In genomic region chr14:54310151-54310851, GRCh38 we compare ENCODE assay signal across 31 cellular contexts.
DNase-seq lines count a peak whose midpoint lies in the region; ATAC-seq and TF ChIP-seq lines count a peak whose summit lies in the region.
"Had no signal": no experiment of that assay in that cellular context is flagged by ENCODE, and none has a peak within 500 bp of the region (broad histone marks: within the 10 kb centered on the region; RNA-seq: fewer than 3 reads in every experiment).

No MANE protein-coding gene starts in this region.

- H3K4me2 ChIP-seq in HCT116 (ENCODE audit: low read length): peak overlapping the region; percentile 9; the same call in 1 of the 2 replicates

- TF ChIP-seq POLR2A in HCT116 (IDR thresholded peaks at IDR 0.05; ENCODE audit: borderline replicate concordance, extremely low read depth, insufficient read depth, insufficient read length): no peak

- CTCF ChIA-PET in HCT116 (lab: Charles Lee): no interaction called here

- no peaks in the 10 kb centered on the region for H3K79me2 ChIP-seq in HCT116 (ENCODE audit: insufficient read depth, low read length)

- no peaks in the 10 kb centered on the region for H3K36me3 ChIP-seq in HCT116 (ENCODE audit: control insufficient read depth in 1 of 2, insufficient read depth in 2 of 2, low read length in 2 of 2)
- no peaks in the 10 kb centered on the region for H3K36me3 ChIP-seq in RWPE2 (ENCODE audit: low read depth)
- H3K36me3 ChIP-seq: heart left ventricle had no signal

- peak overlapping the region; percentile 41; the same call in 1 of the 2 replicates for H3K27ac ChIP-seq in HCT116 (ENCODE audit: low read depth, low read length)
- peak overlapping the region; percentile 93 for H3K27ac ChIP-seq in RWPE2 (ENCODE audit: poor library complexity, severe bottlenecking)
- H3K27ac ChIP-seq: 22Rv1, C4-2B, heart left ventricle, VCaP had no signal

- H3K9me3 ChIP-seq in HCT116 (ENCODE audit: control insufficient read depth in 1 of 2, insufficient read depth in 1 of 2, low read depth in 1 of 2, low read length in 2 of 2) (no peaks in the 10 kb centered on the region), RWPE2 (ENCODE audit: severe bottlenecking) (no peaks in the 10 kb centered on the region)
- H3K9me3 ChIP-seq: heart left ventricle had no signal

- RAD21 ChIA-PET in HCT116 (lab: Charles Lee; ENCODE audit: low non-redundant PET in 1 of 2, low total read pairs in 2 of 2, uncharacterized antibody in 2 of 2, unreplicated experiment in 2 of 2): no interaction called here

- no peaks in the 10 kb centered on the region for H4K20me1 ChIP-seq in HCT116 (ENCODE audit: insufficient read depth)

- DNase-seq in DMS 273 (lab: John Stamatoyannopoulos, UW; ENCODE audit: unreplicated experiment) (peak; percentile 10), DMS 273 treated with DMSO at 0.1 percent for 48 hours (lab: John Stamatoyannopoulos, UW) (no peak), HCT116 (ENCODE audit: low read depth, low spot score) (no peak), RWPE2 (ENCODE audit: low spot score) (no peak), iPS-NIHi7 (ENCODE audit: extremely low spot score) (peak; percentile 23), NCI-H82 treated with DMSO at 0.1 percent for 48 hours (lab: John Stamatoyannopoulos, UW; ENCODE audit: unreplicated experiment) (no peak), cerebellum (ENCODE audit: low spot score) (no peak)
- DNase-seq: activated CD4-positive, alpha-beta T cell treated with anti-CD3 and anti-CD28 coated beads for 36 hours; activated naive CD4-positive, alpha-beta T cell treated with anti-CD3 and anti-CD28 coated beads, Interleukin-2, amount 50 U/mL, for 16 hours; COR-L47; effector CD8-positive, alpha-beta T cell; erythroblast; heart left ventricle; KBM-7; kidney glomerular epithelial cell; NCI-H2081; NCI-H345; occipital lobe; SIG-M5; stimulated activated CD4-positive, alpha-beta T cell treated with anti-CD3 and anti-CD28 coated beads, Interleukin-4, amount 100 ng/mL, for 4 hours; substantia nigra; SW 1271; T-helper 9 cell; trophoblast cell had no signal

- H3K4me3 ChIP-seq in HCT116 (replicated peaks in 1 of 2; ENCODE audit: low read depth in 1 of 2, low read length in 2 of 2) (no peak overlapping the region), RWPE2 (ENCODE audit: severe bottlenecking) (no peak overlapping the region)
- H3K4me3 ChIP-seq: heart left ventricle had no signal

- H3K9me2 ChIP-seq in HCT116 (ENCODE audit: insufficient read depth): no peaks in the 10 kb centered on the region

- no peak overlapping the region for H3K9ac ChIP-seq in HCT116 (ENCODE audit: low read length)

- TF ChIP-seq RAD21 in HCT116 (IDR thresholded peaks at IDR 0.05; ENCODE audit: low read depth): no peak

- peak; percentile 45; the same call in 1 of the 2 replicates for ATAC-seq in HCT116
- ATAC-seq in RWPE2 (ENCODE audit: low read depth): no peak
- no peak for ATAC-seq in GM21529 (IDR thresholded peaks at IDR 0.05; ENCODE audit: unreplicated experiment)
- ATAC-seq: activated CD4-positive, alpha-beta T cell treated with anti-CD3 and anti-CD28 coated beads for 36 hours; activated T-helper 17 cell treated with anti-CD3 and anti-CD28 coated beads, Interleukin-2, amount 50 U/mL, for 72 hours; natural killer cell treated with Interleukin-12 subunit alpha and Interleukin-12 subunit beta and Interleukin-15 and Interleukin-18, amount 100 ng/mL, for 72 hours; Panc1 had no signal

- POLR2A ChIA-PET in HCT116 (lab: Charles Lee): no interaction called here

- H3K4me1 ChIP-seq in HCT116 (ENCODE audit: control insufficient read depth in 1 of 2, insufficient read depth in 2 of 2, low read length in 2 of 2) (peaks cover 23 to 37% of the 10 kb centered on the region in 2 experiments), RWPE2 (ENCODE audit: insufficient read depth, poor library complexity, severe bottlenecking) (peaks cover 35% of the 10 kb centered on the region)

- BruUV-seq in HCT116 (replicated peaks; lab: Mats Ljungman, UMichigan): no TSS peak

- intact Hi-C loops in HCT116 (cut with micrococcal nuclease): loop anchor here (5.0 kb wide), 1 partner anchor 58 kb away; no protein-coding TSS in a partner anchor

- H2AFZ ChIP-seq in HCT116 (ENCODE audit: low read depth, low read length, poor library complexity, severe bottlenecking): peak overlapping the region; percentile 26

- H3K27me3 ChIP-seq in HCT116 (ENCODE audit: insufficient read depth, low read length) (no peaks in the 10 kb centered on the region), RWPE2 (ENCODE audit: insufficient read depth, poor library complexity, severe bottlenecking) (no peaks in the 10 kb centered on the region)

- TF ChIP-seq CTCF in HCT116 (IDR thresholded peaks at IDR 0.05 in 2 of 3, conservative IDR thresholded peaks at IDR 0.05 in 1 of 3; ENCODE audit: borderline replicate concordance in 1 of 3, insufficient read depth in 1 of 3, low read depth in 2 of 3, low read length in 2 of 3): no peak
- TF ChIP-seq CTCF in RWPE2 (IDR thresholded peaks at IDR 0.05; ENCODE audit: poor library complexity, severe bottlenecking): no peak

TF ChIP-seq in HCT116, 20 proteins besides CTCF, POLR2A, EP300 and RAD21:
- TF ChIP-seq MAX (IDR thresholded peaks at IDR 0.05) (no peak), ZBTB33 (IDR thresholded peaks at IDR 0.05; ENCODE audit: extremely low read depth, insufficient replicate concordance, low read length) (no peak), TCF7L2 (IDR thresholded peaks at IDR 0.05; ENCODE audit: borderline replicate concordance, extremely low read depth, insufficient read depth, insufficient read length) (peak; percentile 99), ELF1 (IDR thresholded peaks at IDR 0.05; ENCODE audit: borderline replicate concordance, low read depth) (no peak), EZH2 (IDR thresholded peaks at IDR 0.05) (no peak), JUND (IDR thresholded peaks at IDR 0.05) (peak; percentile 35)

Comparison
In these comparisons a context has a peak if more than half of its experiments do, and no peak if none do; other contexts are left out.
1. DNase-seq: peak in DMS 273 (single experiment) and iPS-NIHi7 (single experiment); none in DMS 273 treated with DMSO at 0.1 percent for 48 hours (single experiment), HCT116 (single experiment), RWPE2 (single experiment), NCI-H82 treated with DMSO at 0.1 percent for 48 hours (single experiment) and cerebellum (single experiment).